Comparison of ENCODE assay signal across 17 cellular contexts in the genomic region with DNA sequence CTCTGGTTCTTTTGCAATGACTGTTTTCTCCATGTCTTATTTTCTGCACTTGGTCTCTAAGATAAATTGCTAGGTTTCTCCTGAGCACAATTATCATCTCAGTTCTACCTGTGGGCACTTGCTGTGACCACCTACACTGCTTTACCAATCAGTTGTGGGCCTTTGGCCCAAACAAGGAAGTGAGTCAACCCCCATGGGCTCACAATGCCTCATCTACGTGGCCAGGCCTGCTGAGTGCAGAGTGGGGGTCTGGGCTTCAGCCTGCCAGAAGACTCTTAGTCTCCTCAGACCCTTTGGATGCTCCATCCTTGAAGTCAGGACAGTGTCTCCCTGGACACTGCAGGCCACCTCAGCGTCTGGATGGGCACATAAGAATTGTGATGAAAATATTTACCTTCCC. TPM values are rescaled to one million over a fixed set of nuclear protein-coding genes. Genes with fewer than 3 reads are reported as not detected.
DNase-seq lines count a peak whose midpoint lies in the region; ATAC-seq and TF ChIP-seq lines count a peak whose summit lies in the region.
"Had no signal": no experiment of that assay in that cellular context is flagged by ENCODE, and none has a peak within 500 bp of the region (broad histone marks: within the 10 kb centered on the region; RNA-seq: fewer than 3 reads in every experiment).

No MANE protein-coding gene starts in this region.

- H3K9me3 ChIP-seq in CD8-positive, alpha-beta memory T cell (ENCODE audit: low read length): no peaks in the 10 kb centered on the region
- peaks cover 0 to 7% of the 10 kb centered on the region in 2 donors for H3K9me3 ChIP-seq in ovary

- intact Hi-C loops in ovary (cut with DNase I): no loop called here

- peaks cover 0 to 5% (median 0%) of the 10 kb centered on the region in 5 donors for H3K9me3 Mint-ChIP-seq in CD8-positive, alpha-beta memory T cell
- H3K9me3 Mint-ChIP-seq in T-cell: peaks cover 0 to 3% (median 2%) of the 10 kb centered on the region in 3 donors
- H3K9me3 Mint-ChIP-seq in stimulated activated naive B cell treated with anti-CD40 and anti-IgM and Interleukin-4, amounts not matched to agents 10 μg/mL and 1 μg/mL and 100 μg/mL, for 72 hours: peaks cover 8 to 9% of the 10 kb centered on the region in 2 donors
- peaks cover 6% of the 10 kb centered on the region for H3K9me3 Mint-ChIP-seq in stimulated activated memory B cell treated with anti-CD40 and anti-IgM and Interleukin-4, amounts not matched to agents 10 μg/mL and 1 μg/mL and 100 μg/mL, for 72 hours

- no peak for ATAC-seq in T-cell (replicated peaks in 1 of 4)
- ATAC-seq in stimulated activated naive B cell treated with anti-CD40 and anti-IgM and Interleukin-4, amounts not matched to agents 10 μg/mL and 1 μg/mL and 100 μg/mL, for 72 hours (replicated peaks): peak; percentile 69 to 72
- no peak for ATAC-seq in stimulated activated memory B cell treated with anti-CD40 and anti-IgM and Interleukin-4, amounts not matched to agents 10 μg/mL and 1 μg/mL and 100 μg/mL, for 72 hours

- no peak for TF ChIP-seq POLR2A in ovary (IDR thresholded peaks at IDR 0.05)

- H3K4me3 Mint-ChIP-seq in CD8-positive, alpha-beta memory T cell: peak overlapping the region in 3 of 7 donors; percentile 23 to 66 (median 44)
- no peak overlapping the region for H3K4me3 Mint-ChIP-seq in T-cell
- no peak overlapping the region for H3K4me3 Mint-ChIP-seq in stimulated activated naive B cell treated with anti-CD40 and anti-IgM and Interleukin-4, amounts not matched to agents 10 μg/mL and 1 μg/mL and 100 μg/mL, for 72 hours
- no peak overlapping the region for H3K4me3 Mint-ChIP-seq in stimulated activated memory B cell treated with anti-CD40 and anti-IgM and Interleukin-4, amounts not matched to agents 10 μg/mL and 1 μg/mL and 100 μg/mL, for 72 hours
- H3K4me3 Mint-ChIP-seq: CD4-positive, CD25-positive, alpha-beta regulatory T cell; H9 had no signal

- H3K36me3 Mint-ChIP-seq in CD8-positive, alpha-beta memory T cell: peaks cover 0 to 18% (median 0%) of the 10 kb centered on the region in 3 donors
- H3K36me3 Mint-ChIP-seq in T-cell: peaks cover 5% of the 10 kb centered on the region
- H3K36me3 Mint-ChIP-seq in stimulated activated naive B cell treated with anti-CD40 and anti-IgM and Interleukin-4, amounts not matched to agents 10 μg/mL and 1 μg/mL and 100 μg/mL, for 72 hours: peaks cover 7 to 22% of the 10 kb centered on the region in 2 donors
- peaks cover 6% of the 10 kb centered on the region for H3K36me3 Mint-ChIP-seq in stimulated activated memory B cell treated with anti-CD40 and anti-IgM and Interleukin-4, amounts not matched to agents 10 μg/mL and 1 μg/mL and 100 μg/mL, for 72 hours

- no peak for TF ChIP-seq CTCF in ovary (IDR thresholded peaks at IDR 0.05)
- no peak for TF ChIP-seq CTCF in GM10248 (IDR thresholded peaks at IDR 0.05; ENCODE audit: control extremely low read depth, extremely low read depth, low read depth, missing control alignments)

- H3K4me1 Mint-ChIP-seq in CD8-positive, alpha-beta memory T cell: peaks cover 32 to 33% (median 32%) of the 10 kb centered on the region in 3 donors
- peaks cover 23 to 37% (median 27%) of the 10 kb centered on the region in 3 donors for H3K4me1 Mint-ChIP-seq in T-cell
- peaks cover 8 to 13% of the 10 kb centered on the region in 2 donors for H3K4me1 Mint-ChIP-seq in stimulated activated naive B cell treated with anti-CD40 and anti-IgM and Interleukin-4, amounts not matched to agents 10 μg/mL and 1 μg/mL and 100 μg/mL, for 72 hours
- H3K4me1 Mint-ChIP-seq in stimulated activated memory B cell treated with anti-CD40 and anti-IgM and Interleukin-4, amounts not matched to agents 10 μg/mL and 1 μg/mL and 100 μg/mL, for 72 hours: peaks cover 12% of the 10 kb centered on the region
- H3K4me1 Mint-ChIP-seq: H9 had no signal

- 78 to 82% (median 79%) methylated on average over 2 of the region's 2 CpGs for WGBS in ovary, 3 donors

- no peak for TF ChIP-seq EP300 in ovary (IDR thresholded peaks at IDR 0.05)

- CTCF ChIA-PET in CD8-positive, alpha-beta memory T cell (lab: Charles Lee): interaction anchor here (1.2 kb wide), 1 partner anchor 46 kb away, joined by 3 read pairs; no protein-coding TSS in a partner anchor
- CTCF ChIA-PET in T-cell (lab: Charles Lee) (no interaction called here), GM10248 (lab: Yijun Ruan, JAX) (no interaction called here)

- no peaks in the 10 kb centered on the region for H3K27me3 ChIP-seq in CD8-positive, alpha-beta memory T cell (ENCODE audit: insufficient read depth, low read length, poor library complexity, severe bottlenecking)
- H3K27me3 ChIP-seq in ovary: no peaks in the 10 kb centered on the region

- no peak overlapping the region for H3K27ac ChIP-seq in CD8-positive, alpha-beta memory T cell (ENCODE audit: low read depth, low read length)
- H3K27ac ChIP-seq in ovary: no peak overlapping the region

- no peaks in the 10 kb centered on the region for H3K36me3 ChIP-seq in CD8-positive, alpha-beta memory T cell (ENCODE audit: insufficient read depth, low read length)
- H3K36me3 ChIP-seq in ovary: no peaks in the 10 kb centered on the region

- POLR2A ChIA-PET in CD8-positive, alpha-beta memory T cell (lab: Charles Lee): no interaction called here
- POLR2A ChIA-PET in T-cell (lab: Charles Lee) (no interaction called here), GM10248 (lab: Yijun Ruan, JAX) (no interaction called here)

- H3K4me3 ChIP-seq in CD8-positive, alpha-beta memory T cell (ENCODE audit: low read length): no peak overlapping the region
- H3K4me3 ChIP-seq in ovary: no peak overlapping the region

- peak overlapping the region in 7 of 8 donors; percentile 45 to 99 (median 81) for H3K27ac Mint-ChIP-seq in CD8-positive, alpha-beta memory T cell
- H3K27ac Mint-ChIP-seq in T-cell: peak overlapping the region; percentile 46 to 79
- H3K27ac Mint-ChIP-seq in stimulated activated naive B cell treated with anti-CD40 and anti-IgM and Interleukin-4, amounts not matched to agents 10 μg/mL and 1 μg/mL and 100 μg/mL, for 72 hours: no peak overlapping the region
- no peak overlapping the region for H3K27ac Mint-ChIP-seq in stimulated activated memory B cell treated with anti-CD40 and anti-IgM and Interleukin-4, amounts not matched to agents 10 μg/mL and 1 μg/mL and 100 μg/mL, for 72 hours
- H3K27ac Mint-ChIP-seq: H9 had no signal

- DNase-seq in activated CD8-positive, alpha-beta memory T cell treated with anti-CD3 and anti-CD28 coated beads, Interleukin-2, amount 50 U/mL, for 48 hours: peak; percentile 49
- no peak for DNase-seq in activated CD8-positive, alpha-beta memory T cell treated with anti-CD3 and anti-CD28 coated beads for 24 hours
- DNase-seq in CD8-positive, alpha-beta memory T cell: no peak
- no peak for DNase-seq in T-cell
- no peak for DNase-seq in stimulated activated naive B cell treated with anti-CD40 and anti-IgM and Interleukin-4, amounts not matched to agents 10 μg/mL and 1 μg/mL and 100 μg/mL, for 72 hours
- DNase-seq in ovary: no peak
- no peak for DNase-seq in GM10248 (ENCODE audit: extremely low spot score)
- DNase-seq: CD4-positive, CD25-positive, alpha-beta regulatory T cell; DND-41; GDM1; H9; NCI-H1436 treated with DMSO at 0.1 percent for 48 hours; NCI-H2081; NCI-H510A treated with DMSO at 0.1 percent for 48 hours; OCI-M1; RPMI8226 had no signal

- peaks cover 17% of the 10 kb centered on the region for H3K4me1 ChIP-seq in CD8-positive, alpha-beta memory T cell (ENCODE audit: insufficient read depth, low read length)
- no peaks in the 10 kb centered on the region for H3K4me1 ChIP-seq in ovary (ENCODE audit: insufficient read depth)

- H3K27me3 Mint-ChIP-seq in CD8-positive, alpha-beta memory T cell: no peaks in the 10 kb centered on the region
- no peaks in the 10 kb centered on the region for H3K27me3 Mint-ChIP-seq in T-cell
- peaks cover 0 to 3% of the 10 kb centered on the region in 2 donors for H3K27me3 Mint-ChIP-seq in stimulated activated naive B cell treated with anti-CD40 and anti-IgM and Interleukin-4, amounts not matched to agents 10 μg/mL and 1 μg/mL and 100 μg/mL, for 72 hours
- H3K27me3 Mint-ChIP-seq in stimulated activated memory B cell treated with anti-CD40 and anti-IgM and Interleukin-4, amounts not matched to agents 10 μg/mL and 1 μg/mL and 100 μg/mL, for 72 hours: no peaks in the 10 kb centered on the region
- H3K27me3 Mint-ChIP-seq: CD4-positive, CD25-positive, alpha-beta regulatory T cell had no signal

RNA-seq across cellular contexts. Expression of gene SCART1, which starts 20.3 kb away (rescaled TPM):
- 1 to 10 TPM; 1.4 to 1.5 TPM for total RNA-seq in CD8-positive, alpha-beta memory T cell
- 3.2 TPM for polyA plus RNA-seq in CD8-positive, alpha-beta memory T cell
- total RNA-seq in T-cell: 10 to 100 TPM in 3 of 5 donors, 1 to 10 TPM in 2; 5.9 to 13.0 (median 12.1) TPM
- total RNA-seq in ovary: 1 to 10 TPM in 6 of 7 donors, under 1 TPM in 1; 0.72 to 5.0 (median 3.6) TPM
- under 1 TPM; 0.71 to 0.72 TPM for polyA plus RNA-seq in ovary

RNA-seq across cellular contexts. Expression of gene SPRN, which starts 49.6 kb away (rescaled TPM):
- total RNA-seq in CD8-positive, alpha-beta memory T cell: not detected
- 0.43 TPM for polyA plus RNA-seq in CD8-positive, alpha-beta memory T cell
- under 1 TPM in 2 of 5 donors, not detected in 3; 0.06 to 0.12 TPM for total RNA-seq in T-cell
- total RNA-seq in ovary: under 1 TPM in 3 of 7 donors, not detected in 4; 0.11 to 0.20 (median 0.15) TPM
- polyA plus RNA-seq in ovary: under 1 TPM; 0.05 to 0.10 TPM
- total RNA-seq: CD4-positive, CD25-positive, alpha-beta regulatory T cell had no signal

RNA-seq across cellular contexts. Expression of gene CYP2E1, which starts 53.1 kb away (rescaled TPM):
- under 1 TPM; 0.28 to 0.40 TPM for total RNA-seq in CD8-positive, alpha-beta memory T cell
- polyA plus RNA-seq in CD8-positive, alpha-beta memory T cell: 0.68 TPM
- total RNA-seq in T-cell (1 to 10 TPM; 2.4 to 4.7 (median 3.3) TPM), ovary (1 to 10 TPM in 6 of 7 donors, under 1 TPM in 1; 0.83 to 4.6 (median 3.7) TPM)
- 1 to 10 TPM in 1 of 2 donors, under 1 TPM in 1; 0.96 to 1.6 TPM for polyA plus RNA-seq in ovary

Comparison
In these comparisons a context has a peak if more than half of its experiments do, and no peak if none do; other contexts are left out.
1. H3K27ac Mint-ChIP-seq: peak in CD8-positive, alpha-beta memory T cell (7 of 8) and T-cell (2 of 2); none in stimulated activated naive B cell treated with anti-CD40 and anti-IgM and Interleukin-4, amounts not matched to agents 10 μg/mL and 1 μg/mL and 100 μg/mL, for 72 hours (single experiment) and stimulated activated memory B cell treated with anti-CD40 and anti-IgM and Interleukin-4, amounts not matched to agents 10 μg/mL and 1 μg/mL and 100 μg/mL, for 72 hours (single experiment).
2. ATAC-seq: peak in stimulated activated naive B cell treated with anti-CD40 and anti-IgM and Interleukin-4, amounts not matched to agents 10 μg/mL and 1 μg/mL and 100 μg/mL, for 72 hours (2 of 2); none in T-cell (0 of 4) and stimulated activated memory B cell treated with anti-CD40 and anti-IgM and Interleukin-4, amounts not matched to agents 10 μg/mL and 1 μg/mL and 100 μg/mL, for 72 hours (single experiment).